14 cellular contexts compared by ENCODE assay signal in genomic region chr21:33762798-33763572, GRCh38.
DNase-seq lines count a peak whose midpoint lies in the region; ATAC-seq and TF ChIP-seq lines count a peak whose summit lies in the region.
"Had no signal": no experiment of that assay in that cellular context is flagged by ENCODE, and none has a peak within 500 bp of the region (broad histone marks: within the 10 kb centered on the region; RNA-seq: fewer than 3 reads in every experiment).

No MANE protein-coding gene starts in this region.

- no peak for ATAC-seq in thoracic aorta (ENCODE audit: insufficient number of reproducible peaks, low FRiP score, low read depth)
- ATAC-seq in activated T-helper 17 cell treated with anti-CD3 and anti-CD28 coated beads, Interleukin-2, amount 50 U/mL, for 72 hours (replicated peaks), result no peak

- H3K4me3 ChIP-seq in thoracic aorta, result no peak overlapping the region
- H3K4me3 ChIP-seq in tibial nerve, result no peak overlapping the region
- H3K4me3 ChIP-seq: HAP-1 had no signal

- WGBS in tibial nerve, 2 donors, result 86 to 89% methylated on average over 9 of the region's 9 CpGs

- peaks cover 4% of the 10 kb centered on the region for H3K36me3 ChIP-seq in thoracic aorta
- H3K36me3 ChIP-seq in tibial nerve, result peaks cover 0 to 20% (median 0%) of the 10 kb centered on the region in 3 donors

- H3K9me3 ChIP-seq in thoracic aorta (no peaks in the 10 kb centered on the region), tibial nerve (no peaks in the 10 kb centered on the region)
- H3K9me3 ChIP-seq: HAP-1 had no signal

- H3K27me3 ChIP-seq in thoracic aorta (replicated peaks; ENCODE audit: insufficient read depth) (no peaks in the 10 kb centered on the region), tibial nerve (no peaks in the 10 kb centered on the region)

- TF ChIP-seq EP300 in tibial nerve (IDR thresholded peaks at IDR 0.05), result no peak

- DNase-seq in H4 (ENCODE audit: low spot score) (peak; percentile 11), amniotic epithelial cell (ENCODE audit: low read depth) (peak; percentile 87), iris pigment epithelial cell (ENCODE audit: low read depth) (peak; percentile 72), thoracic aorta (ENCODE audit: low spot score) (no peak), tibial nerve (ENCODE audit: low spot score in 2 of 2) (no peak), NCI-H1930 (lab: John Stamatoyannopoulos, UW) (no peak)
- no peak for DNase-seq in effector CD8-positive, alpha-beta T cell (lab: John Stamatoyannopoulos, UW)
- DNase-seq: activated CD4-positive, CD25-positive, alpha-beta regulatory T cell; activated CD8-positive, alpha-beta memory T cell treated with anti-CD3 and anti-CD28 coated beads, Interleukin-2, amount 50 U/mL, for 4 hours; CD4-positive, alpha-beta memory T cell; stimulated activated naive CD4-positive, alpha-beta T cell treated with Interleukin-2 at 50 U/mL for 16 hours had no signal

- H3K27ac ChIP-seq in thoracic aorta, result peak overlapping the region; percentile 60 to 73
- H3K27ac ChIP-seq in tibial nerve, result peak overlapping the region in 2 of 4 donors; percentile 75 to 91

- no peak for TF ChIP-seq POLR2A in tibial nerve (IDR thresholded peaks at IDR 0.05)

- H3K27me3 Mint-ChIP-seq in activated T-helper 17 cell treated with anti-CD3 and anti-CD28 coated beads, Interleukin-2, amount 50 U/mL, for 72 hours, result no peaks in the 10 kb centered on the region
- H3K27me3 Mint-ChIP-seq: activated naive CD8-positive, alpha-beta T cell; CD4-positive, alpha-beta memory T cell had no signal

- no peaks in the 10 kb centered on the region for H3K36me3 Mint-ChIP-seq in activated T-helper 17 cell treated with anti-CD3 and anti-CD28 coated beads, Interleukin-2, amount 50 U/mL, for 72 hours (ENCODE audit: low read depth)

- TF ChIP-seq CTCF in thoracic aorta (IDR thresholded peaks at IDR 0.05), result no peak
- TF ChIP-seq CTCF in tibial nerve (IDR thresholded peaks at IDR 0.05), result no peak

- no peak overlapping the region for H3K4me3 Mint-ChIP-seq in activated T-helper 17 cell treated with anti-CD3 and anti-CD28 coated beads, Interleukin-2, amount 50 U/mL, for 72 hours
- H3K4me3 Mint-ChIP-seq: activated naive CD8-positive, alpha-beta T cell; CD4-positive, alpha-beta memory T cell had no signal

- no peaks in the 10 kb centered on the region for H3K4me1 Mint-ChIP-seq in activated T-helper 17 cell treated with anti-CD3 and anti-CD28 coated beads, Interleukin-2, amount 50 U/mL, for 72 hours
- H3K4me1 Mint-ChIP-seq: CD4-positive, alpha-beta memory T cell had no signal

- no peak overlapping the region for H3K27ac Mint-ChIP-seq in activated T-helper 17 cell treated with anti-CD3 and anti-CD28 coated beads, Interleukin-2, amount 50 U/mL, for 72 hours
- H3K27ac Mint-ChIP-seq: activated naive CD8-positive, alpha-beta T cell; CD4-positive, alpha-beta memory T cell had no signal

- no peaks in the 10 kb centered on the region for H3K9me3 Mint-ChIP-seq in activated T-helper 17 cell treated with anti-CD3 and anti-CD28 coated beads, Interleukin-2, amount 50 U/mL, for 72 hours
- H3K9me3 Mint-ChIP-seq: CD4-positive, alpha-beta memory T cell had no signal

- peaks cover 25 to 43% of the 10 kb centered on the region in 2 donors for H3K4me1 ChIP-seq in thoracic aorta (ENCODE audit: control insufficient read depth in 1 of 2, low read depth in 2 of 2)
- peaks cover 0 to 37% (median 17%) of the 10 kb centered on the region in 4 donors for H3K4me1 ChIP-seq in tibial nerve

Comparison
In these comparisons a context has a peak if more than half of its experiments do, and no peak if none do; other contexts are left out.
1. DNase-seq: peak in H4 (single experiment), amniotic epithelial cell (single experiment) and iris pigment epithelial cell (single experiment); none in thoracic aorta (single experiment), tibial nerve (0 of 2), effector CD8-positive, alpha-beta T cell (single experiment) and NCI-H1930 (0 of 2).